Comparison of ENCODE assay signal across 12 cellular contexts in genomic region chr4:27666943-27667342, GRCh38.
A peak's percentile ranks its signal among the peaks of the same experiment; 100 is the strongest.
DNase-seq lines count a peak whose midpoint lies in the region; ATAC-seq and TF ChIP-seq lines count a peak whose summit lies in the region.
"Had no signal": no experiment of that assay in that cellular context is flagged by ENCODE, and none has a peak within 500 bp of the region (broad histone marks: within the 10 kb centered on the region; RNA-seq: fewer than 3 reads in every experiment).

No MANE protein-coding gene starts in this region.

- H3K36me3 ChIP-seq in esophagus squamous epithelium (no peaks in the 10 kb centered on the region), spleen (no peaks in the 10 kb centered on the region)

- intact Hi-C loops in esophagus squamous epithelium (cut with DNase I) (no loop called here), spleen (cut with DNase I; ENCODE audit: low total_unique reads) (no loop called here)

- TF ChIP-seq POLR2A in esophagus squamous epithelium (IDR thresholded peaks at IDR 0.05): no peak
- no peak for TF ChIP-seq POLR2A in spleen (IDR thresholded peaks at IDR 0.05)

- no peak overlapping the region for H3K27ac ChIP-seq in esophagus squamous epithelium
- H3K27ac ChIP-seq in spleen: no peak overlapping the region

- H3K9me3 ChIP-seq in esophagus squamous epithelium: no peaks in the 10 kb centered on the region
- H3K9me3 ChIP-seq in spleen: no peaks in the 10 kb centered on the region

- no peak overlapping the region for H3K4me3 ChIP-seq in esophagus squamous epithelium
- no peak overlapping the region for H3K4me3 ChIP-seq in spleen

- in situ Hi-C loops in KBM-7 (cut with MboI; ENCODE audit: low pct_unique_long_range_greater_than_20kb, low sequenced_read_pairs) (no loop called here), SK-MEL-5 (cut with HindIII; ENCODE audit: low pct_unique_long_range_greater_than_20kb, low sequenced_read_pairs) (no loop called here)

- 32 to 55% methylated on average over 3 of the region's 3 CpGs for WGBS in esophagus squamous epithelium, 2 donors
- 43 to 58% (median 45%) methylated on average over 3 of the region's 3 CpGs for WGBS in spleen, 5 donors

- peak; percentile 22 for DNase-seq in COR-L47 (lab: John Stamatoyannopoulos, UW)
- peak; percentile 3 for DNase-seq in KBM-7
- peak; percentile 58 for DNase-seq in SK-MEL-5 (ENCODE audit: low read depth, low spot score)
- peak; percentile 39 for DNase-seq in iPS-NIHi7 (ENCODE audit: extremely low spot score)
- DNase-seq in esophagus squamous epithelium (lab: John Stamatoyannopoulos, UW): no peak
- no peak for DNase-seq in SKM-1 (lab: John Stamatoyannopoulos, UW; ENCODE audit: unreplicated experiment)
- no peak for DNase-seq in spleen
- DNase-seq: activated CD4-positive, CD25-positive, alpha-beta regulatory T cell treated with anti-CD3 and anti-CD28 coated beads, Interleukin-2, amount 50 U/mL, for 72 hours; activated naive CD4-positive, alpha-beta T cell; C1 segment of cervical spinal cord; stimulated activated naive CD8-positive, alpha-beta T cell treated with anti-CD3 and anti-CD28 coated beads, Interleukin-15, amount 100 ng/mL, for 72 hours had no signal

- no peaks in the 10 kb centered on the region for H3K4me1 ChIP-seq in esophagus squamous epithelium
- H3K4me1 ChIP-seq in spleen: no peaks in the 10 kb centered on the region

- H3K27me3 ChIP-seq in esophagus squamous epithelium: no peaks in the 10 kb centered on the region
- no peaks in the 10 kb centered on the region for H3K27me3 ChIP-seq in spleen (replicated peaks in 1 of 7)

- TF ChIP-seq CTCF in esophagus squamous epithelium (IDR thresholded peaks at IDR 0.05) (no peak), spleen (IDR thresholded peaks at IDR 0.05 in 8 of 11, conservative IDR thresholded peaks at IDR 0.05 in 3 of 11) (no peak)

- no peak for ATAC-seq in HG03280 (IDR thresholded peaks at IDR 0.05; ENCODE audit: unreplicated experiment)
- ATAC-seq: stimulated activated naive CD8-positive, alpha-beta T cell treated with anti-CD3 and anti-CD28 coated beads, Interleukin-15, amount 100 ng/mL, for 72 hours had no signal

Comparison
In these comparisons a context has a peak if more than half of its experiments do, and no peak if none do; other contexts are left out.
1. DNase-seq: peak in COR-L47 (single experiment), KBM-7 (single experiment), SK-MEL-5 (single experiment) and iPS-NIHi7 (single experiment); none in esophagus squamous epithelium (single experiment), SKM-1 (single experiment) and spleen (single experiment).